Comparison of ENCODE assay signal across 9 cellular contexts in the genomic region with DNA sequence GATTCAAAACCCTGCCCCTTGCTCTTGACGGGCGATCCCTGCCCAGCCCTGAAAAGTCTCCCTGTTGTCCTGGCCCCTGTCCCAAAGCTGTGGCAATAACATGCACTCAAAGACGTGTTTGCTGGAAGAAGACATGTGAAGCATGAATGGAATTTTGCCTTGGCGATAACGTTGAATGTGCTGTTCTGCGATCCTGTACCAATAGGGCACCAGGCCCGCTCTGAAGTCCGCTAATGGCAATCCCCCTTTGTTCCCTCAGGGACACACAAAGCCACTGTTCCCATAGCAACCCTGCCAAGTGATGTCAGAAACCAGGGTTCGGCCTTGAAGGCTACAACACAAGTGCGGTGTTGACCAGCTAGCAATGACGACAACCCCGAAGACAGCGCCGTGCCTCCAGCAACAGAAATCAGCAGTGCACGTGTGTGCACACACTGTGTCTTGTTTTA.
DNase-seq lines count a peak whose midpoint lies in the region; ATAC-seq, FAIRE-seq and TF ChIP-seq lines count a peak whose summit lies in the region.
"Had no signal": no experiment of that assay in that cellular context is flagged by ENCODE, and none has a peak within 500 bp of the region (broad histone marks: within the 10 kb centered on the region; RNA-seq: fewer than 3 reads in every experiment).

No MANE protein-coding gene starts in this region.

- in situ Hi-C loops in GM23248 (cut with MboI), result no loop called here

- peak overlapping the region; percentile 75 for H3K27ac ChIP-seq in GM23248
- peak overlapping the region; percentile 7 for H3K27ac ChIP-seq in rectal smooth muscle tissue (ENCODE audit: low read depth, low read length)

- H3K36me3 ChIP-seq in GM23248 (ENCODE audit: low read depth) (no peaks in the 10 kb centered on the region), bronchial epithelial cell (ENCODE audit: control insufficient read depth, insufficient read depth, low read length) (no peaks in the 10 kb centered on the region), rectal smooth muscle tissue (ENCODE audit: control insufficient read depth, insufficient read depth, low read length) (no peaks in the 10 kb centered on the region)

- no peaks in the 10 kb centered on the region for H3K79me2 ChIP-seq in GM23248 (ENCODE audit: insufficient read depth)

- TF ChIP-seq CTCF in bronchial epithelial cell (IDR thresholded peaks at IDR 0.05; ENCODE audit: insufficient read depth, low read length, severe bottlenecking), result no peak

- H3K9ac ChIP-seq in GM23248 (peak overlapping the region; percentile 61), rectal smooth muscle tissue (ENCODE audit: low read length) (no peak overlapping the region)

- FAIRE-seq in bronchial epithelial cell (lab: Jason Lieb, UNC), result peak; percentile 55
- FAIRE-seq: G401.6 had no signal

- ATAC-seq in HG03175 (IDR thresholded peaks at IDR 0.05; ENCODE audit: unreplicated experiment) (no peak), HG03039 (IDR thresholded peaks at IDR 0.05; ENCODE audit: unreplicated experiment) (no peak)

- no peaks in the 10 kb centered on the region for H3K9me3 ChIP-seq in GM23248 (ENCODE audit: low read depth)

- H3K4me3 ChIP-seq in GM23248, result peak overlapping the region; percentile 13
- H3K4me3 ChIP-seq in bronchial epithelial cell (ENCODE audit: low read depth, low read length), result no peak overlapping the region
- H3K4me3 ChIP-seq in rectal smooth muscle tissue (ENCODE audit: low read length), result no peak overlapping the region

- 0 out of 2 replicates have a peak, but pooled peaks cover 6% of the 10 kb centered on the region for H3F3A ChIP-seq in GM23248 (ENCODE audit: insufficient read depth)

- H3K27me3 ChIP-seq in GM23248 (replicated peaks; ENCODE audit: insufficient read depth) (no peaks in the 10 kb centered on the region), bronchial epithelial cell (ENCODE audit: control insufficient read depth, insufficient read depth, low read length) (no peaks in the 10 kb centered on the region), rectal smooth muscle tissue (ENCODE audit: control insufficient read depth, insufficient read depth, low read length) (no peaks in the 10 kb centered on the region)

- DNase-seq in GM23248, result peak; percentile 93
- DNase-seq in bronchial epithelial cell (ENCODE audit: low read depth), result peak; percentile 72
- DNase-seq in iPS-NIHi11 (ENCODE audit: low spot score), result peak; percentile 58
- no peak for DNase-seq in DMS79 (lab: John Stamatoyannopoulos, UW)
- no peak for DNase-seq in effector CD4-positive, alpha-beta T cell

- H3K4me1 ChIP-seq in GM23248 (ENCODE audit: insufficient read depth) (peaks cover 15% of the 10 kb centered on the region), rectal smooth muscle tissue (ENCODE audit: control insufficient read depth, insufficient read depth, low read length) (no peaks in the 10 kb centered on the region)

- peak overlapping the region; percentile 52 for H3K4me2 ChIP-seq in GM23248 (ENCODE audit: unreplicated experiment)

- WGBS in GM23248 (ENCODE audit: low coverage in 1 of 2, low lambda C conversion rate in 2 of 2, missing lambda C conversion rate in 2 of 2), 2 experiments, result 16 to 18% methylated on average over 15 of the region's 15 CpGs

- peak overlapping the region; percentile 20; the same call in 1 of the 2 replicates for H2AFZ ChIP-seq in GM23248

- H3K9me2 ChIP-seq in GM23248 (ENCODE audit: insufficient read depth), result no peaks in the 10 kb centered on the region

- H4K20me1 ChIP-seq in GM23248 (ENCODE audit: insufficient read depth), result no peaks in the 10 kb centered on the region

Comparison
In these comparisons a context has a peak if more than half of its experiments do, and no peak if none do; other contexts are left out.
1. DNase-seq: peak in GM23248 (single experiment), bronchial epithelial cell (single experiment) and iPS-NIHi11 (single experiment); none in DMS79 (single experiment) and effector CD4-positive, alpha-beta T cell (single experiment).